28 cellular contexts compared by ENCODE assay signal in the genomic region with DNA sequence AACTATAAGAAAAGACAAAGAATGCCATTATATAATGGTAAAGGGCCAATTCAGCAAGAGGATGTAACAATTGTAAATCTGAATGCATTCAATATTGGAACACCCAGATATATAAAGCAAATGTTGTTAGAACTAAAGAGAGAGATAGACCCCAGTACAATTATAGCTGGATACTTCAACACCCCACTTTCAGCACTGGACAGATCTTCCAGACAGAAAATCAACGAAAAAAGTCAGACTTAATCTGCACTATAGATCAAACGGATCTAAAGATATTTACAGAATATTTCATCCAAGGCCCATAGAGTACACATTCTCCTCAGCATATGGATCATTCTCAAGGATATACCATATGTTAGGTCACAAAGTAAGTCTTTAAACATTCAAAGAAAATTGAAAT.
"Had no signal": no experiment of that assay in that cellular context is flagged by ENCODE, and none has a peak within 500 bp of the region (broad histone marks: within the 10 kb centered on the region; RNA-seq: fewer than 3 reads in every experiment).

No MANE protein-coding gene starts in this region.

- H3K9me3 ChIP-seq: mucosa of descending colon, pancreas, prostate gland, testis, thyroid gland, upper lobe of right lung had no signal

- H3K4me1 ChIP-seq: left ventricle myocardium inferior, pancreas, prostate gland, stomach, testis, thyroid gland, upper lobe of right lung had no signal

- H2AFZ ChIP-seq: hepatocyte had no signal

- H3K4me2 ChIP-seq: hepatocyte had no signal

- H3K4me3 ChIP-seq: hepatocyte, left ventricle myocardium inferior, lung, mucosa of descending colon, pancreas, prostate gland, skin epidermis, stomach, testis, thyroid gland, upper lobe of right lung had no signal

- H3K4me3 Mint-ChIP-seq: naive thymus-derived CD4-positive, alpha-beta T cell; nephron; neural crest cell; stimulated activated naive B cell treated with anti-CD40 and anti-IgM and Interleukin-4, amounts not matched to agents 10 μg/mL and 1 μg/mL and 100 μg/mL, for 72 hours had no signal

- H3K36me3 Mint-ChIP-seq: naive thymus-derived CD4-positive, alpha-beta T cell; stimulated activated naive B cell treated with anti-CD40 and anti-IgM and Interleukin-4, amounts not matched to agents 10 μg/mL and 1 μg/mL and 100 μg/mL, for 72 hours had no signal

- ATAC-seq: mucosa of descending colon; naive thymus-derived CD4-positive, alpha-beta T cell; pancreas; right cardiac atrium; sciatic nerve; stimulated activated naive B cell treated with anti-CD40 and anti-IgM and Interleukin-4, amounts not matched to agents 10 μg/mL and 1 μg/mL and 100 μg/mL, for 72 hours; stimulated activated naive CD8-positive, alpha-beta T cell treated with anti-CD3 and anti-CD28 coated beads, Interleukin-15, Interleukin-2, amounts not matched to agents 100 U/mL and 50 U/mL, for 24 hours; upper lobe of right lung had no signal

- H3K27ac ChIP-seq: hepatocyte, left ventricle myocardium inferior, pancreas, prostate gland, skin epidermis, stomach, testis, thyroid gland, upper lobe of right lung had no signal

- H3K4me1 Mint-ChIP-seq: naive thymus-derived CD4-positive, alpha-beta T cell; nephron; stimulated activated naive B cell treated with anti-CD40 and anti-IgM and Interleukin-4, amounts not matched to agents 10 μg/mL and 1 μg/mL and 100 μg/mL, for 72 hours had no signal

- H3K27ac Mint-ChIP-seq: naive thymus-derived CD4-positive, alpha-beta T cell; nephron; stimulated activated naive B cell treated with anti-CD40 and anti-IgM and Interleukin-4, amounts not matched to agents 10 μg/mL and 1 μg/mL and 100 μg/mL, for 72 hours had no signal

- H3K79me2 ChIP-seq: hepatocyte had no signal

- DNase-seq: islet precursor cell; left ventricle myocardium inferior; midbrain; mucosa of descending colon; naive thymus-derived CD4-positive, alpha-beta T cell; nucleus accumbens; pancreas; posterior cingulate gyrus; retina; right cardiac atrium; stimulated activated CD4-positive, alpha-beta T cell treated with anti-CD3 and anti-CD28 coated beads, Interleukin-12 subunit alpha, Interleukin-12 subunit beta, amount 100 ng/mL, for 4 hours; stimulated activated CD4-positive, alpha-beta T cell treated with anti-CD3 and anti-CD28 coated beads, Interleukin-15, amount 100 ng/mL, for 24 hours; stimulated activated CD4-positive, alpha-beta T cell treated with anti-CD3 and anti-CD28 coated beads, Interleukin-2, amount 100 ng/mL, for 24 hours; stimulated activated CD4-positive, alpha-beta T cell treated with anti-CD3 and anti-CD28 coated beads, Interleukin-4, amount 100 ng/mL, for 1 hour; stimulated activated naive B cell treated with anti-CD40 and anti-IgM and Interleukin-4, amounts not matched to agents 10 μg/mL and 1 μg/mL and 100 μg/mL, for 72 hours; stimulated activated naive CD8-positive, alpha-beta T cell treated with anti-CD3 and anti-CD28 coated beads, Interleukin-15, Interleukin-2, amounts not matched to agents 100 U/mL and 50 U/mL, for 24 hours; stomach; testis; thyroid gland; trophoblast cell; upper lobe of right lung had no signal

- H3K27me3 ChIP-seq: hepatocyte, pancreas, stomach, testis, thyroid gland, upper lobe of right lung had no signal

- H3K27me3 Mint-ChIP-seq: naive thymus-derived CD4-positive, alpha-beta T cell; stimulated activated naive B cell treated with anti-CD40 and anti-IgM and Interleukin-4, amounts not matched to agents 10 μg/mL and 1 μg/mL and 100 μg/mL, for 72 hours had no signal

- H3K36me3 ChIP-seq: left ventricle myocardium inferior, pancreas, prostate gland, stomach, thyroid gland, upper lobe of right lung had no signal
